11 cellular contexts compared by ENCODE assay signal in the genomic region with DNA sequence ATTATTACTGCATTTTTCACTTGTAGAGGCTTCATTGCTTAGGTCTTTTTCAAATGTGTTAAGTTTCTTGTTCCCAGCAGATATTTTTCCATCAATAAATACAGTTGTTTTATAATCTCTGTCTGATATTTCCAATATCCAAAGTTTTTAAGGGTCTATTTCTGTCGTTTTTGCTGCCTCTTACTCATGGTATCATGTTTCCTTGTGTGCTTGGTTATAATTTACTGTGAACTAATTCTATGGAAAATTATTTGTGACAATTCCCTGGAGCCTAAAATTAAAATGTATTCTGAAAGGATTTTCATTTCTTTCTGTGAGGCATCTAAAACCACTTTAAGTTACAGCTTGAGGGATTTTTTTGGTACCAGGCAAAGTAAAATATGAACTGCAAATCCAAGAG.
"Had no signal": no experiment of that assay in that cellular context is flagged by ENCODE, and none has a peak within 500 bp of the region (broad histone marks: within the 10 kb centered on the region; RNA-seq: fewer than 3 reads in every experiment).

No MANE protein-coding gene starts in this region.

- H3K9me3 Mint-ChIP-seq: GM23338, HFFc6 had no signal

- H3K4me3 ChIP-seq: GM23248, GM23338, HAP-1 had no signal

- H3K4me2 ChIP-seq: GM23338 had no signal

- FAIRE-seq: H1, H54 had no signal

- H3K27ac ChIP-seq: GM23248 had no signal

- H3K4me1 ChIP-seq: HAP-1 had no signal

- H3K27ac Mint-ChIP-seq: GM23338, H9, HFFc6 had no signal

- H3K9ac ChIP-seq: GM23248 had no signal

- ATAC-seq: GM23338, HCT116 had no signal

- DNase-seq: GM23248, GOT3, H7, H9, HCEC 1CT, HFFc6 had no signal

- H2AFZ ChIP-seq: GM23248, GM23338 had no signal

- H3K4me1 Mint-ChIP-seq: GM23338, H9 had no signal

- H3K4me3 Mint-ChIP-seq: GM23338, H9, HFFc6 had no signal
